16 cellular contexts compared by ENCODE assay signal in the genomic region with DNA sequence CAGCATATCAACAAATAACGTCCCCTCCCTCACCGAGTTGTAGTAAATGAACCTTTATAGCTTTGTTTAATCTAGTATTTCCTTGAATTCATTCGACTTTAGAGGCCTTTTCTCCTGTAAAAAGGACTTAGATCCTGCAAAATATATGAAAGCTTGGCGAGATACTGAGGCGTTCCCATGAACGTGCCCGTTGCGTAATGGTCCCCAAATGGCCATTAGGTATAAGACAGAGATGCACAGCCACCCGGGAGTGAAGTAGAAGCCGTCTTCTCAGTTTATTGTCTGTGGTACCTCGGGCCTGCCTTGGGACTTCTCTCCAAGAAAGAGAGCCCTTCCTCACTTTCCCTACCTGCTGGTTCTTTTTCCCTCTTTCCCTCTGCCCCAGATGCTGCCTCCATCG.
DNase-seq lines count a peak whose midpoint lies in the region; ATAC-seq and TF ChIP-seq lines count a peak whose summit lies in the region.
"Had no signal": no experiment of that assay in that cellular context is flagged by ENCODE, and none has a peak within 500 bp of the region (broad histone marks: within the 10 kb centered on the region; RNA-seq: fewer than 3 reads in every experiment).

No MANE protein-coding gene starts in this region.

- intact Hi-C loops in natural killer cell (cut with micrococcal nuclease) = no loop called here

- no peak overlapping the region for H3K4me3 ChIP-seq in brain microvascular endothelial cell (ENCODE audit: low read depth, low read length)

- H3K4me1 Mint-ChIP-seq in activated naive CD8-positive, alpha-beta T cell (ENCODE audit: low read depth) = peaks cover 11% of the 10 kb centered on the region
- peaks cover 2% of the 10 kb centered on the region for H3K4me1 Mint-ChIP-seq in activated naive CD8-positive, alpha-beta T cell treated with anti-CD3 and anti-CD28 coated beads for 36 hours
- H3K4me1 Mint-ChIP-seq in central memory CD8-positive, alpha-beta T cell = peaks cover 5% of the 10 kb centered on the region
- peaks cover 0 to 4% of the 10 kb centered on the region in 2 donors for H3K4me1 Mint-ChIP-seq in natural killer cell
- peaks cover 10% of the 10 kb centered on the region for H3K4me1 Mint-ChIP-seq in type B pancreatic cell (ENCODE audit: unreplicated experiment)
- H3K4me1 Mint-ChIP-seq in activated CD4-positive, alpha-beta T cell treated with anti-CD3 and anti-CD28 coated beads, Interleukin-2, amount 10 ng/mL, durations not matched to agents 7 days and 5 days = peaks cover 2% of the 10 kb centered on the region

- H3K36me3 Mint-ChIP-seq in activated naive CD8-positive, alpha-beta T cell = no peaks in the 10 kb centered on the region
- H3K36me3 Mint-ChIP-seq in activated naive CD8-positive, alpha-beta T cell treated with anti-CD3 and anti-CD28 coated beads for 36 hours = no peaks in the 10 kb centered on the region
- no peaks in the 10 kb centered on the region for H3K36me3 Mint-ChIP-seq in central memory CD8-positive, alpha-beta T cell (ENCODE audit: insufficient read depth)
- H3K36me3 Mint-ChIP-seq in natural killer cell (no peaks in the 10 kb centered on the region), type B pancreatic cell (no peaks in the 10 kb centered on the region)
- no peaks in the 10 kb centered on the region for H3K36me3 Mint-ChIP-seq in activated CD4-positive, alpha-beta T cell treated with anti-CD3 and anti-CD28 coated beads, Interleukin-2, amount 10 ng/mL, durations not matched to agents 7 days and 5 days (ENCODE audit: low read depth)

- H3K9me3 Mint-ChIP-seq in activated naive CD8-positive, alpha-beta T cell (ENCODE audit: low read depth) = no peaks in the 10 kb centered on the region
- H3K9me3 Mint-ChIP-seq in activated naive CD8-positive, alpha-beta T cell treated with anti-CD3 and anti-CD28 coated beads for 36 hours = no peaks in the 10 kb centered on the region
- no peaks in the 10 kb centered on the region for H3K9me3 Mint-ChIP-seq in central memory CD8-positive, alpha-beta T cell
- no peaks in the 10 kb centered on the region for H3K9me3 Mint-ChIP-seq in natural killer cell
- H3K9me3 Mint-ChIP-seq in type B pancreatic cell = no peaks in the 10 kb centered on the region
- H3K9me3 Mint-ChIP-seq in activated CD4-positive, alpha-beta T cell treated with anti-CD3 and anti-CD28 coated beads, Interleukin-2, amount 10 ng/mL, durations not matched to agents 7 days and 5 days = no peaks in the 10 kb centered on the region

- POLR2A ChIA-PET in activated CD4-positive, alpha-beta T cell treated with anti-CD3 and anti-CD28 coated beads, Interleukin-2, amount 10 ng/mL, durations not matched to agents 7 days and 5 days (lab: Charles Lee) = no interaction called here

- H3K4me3 Mint-ChIP-seq in activated naive CD8-positive, alpha-beta T cell = peak overlapping the region; percentile 78
- no peak overlapping the region for H3K4me3 Mint-ChIP-seq in activated naive CD8-positive, alpha-beta T cell treated with anti-CD3 and anti-CD28 coated beads for 36 hours
- peak overlapping the region; percentile 40 for H3K4me3 Mint-ChIP-seq in central memory CD8-positive, alpha-beta T cell
- peak overlapping the region; percentile 66 for H3K4me3 Mint-ChIP-seq in natural killer cell
- peak overlapping the region; percentile 81 for H3K4me3 Mint-ChIP-seq in type B pancreatic cell
- no peak overlapping the region for H3K4me3 Mint-ChIP-seq in activated CD4-positive, alpha-beta T cell treated with anti-CD3 and anti-CD28 coated beads, Interleukin-2, amount 10 ng/mL, durations not matched to agents 7 days and 5 days

- H3K36me3 ChIP-seq in brain microvascular endothelial cell (replicated peaks) = no peaks in the 10 kb centered on the region
- H3K36me3 ChIP-seq: gastrocnemius medialis, left lung had no signal

- TF ChIP-seq CTCF in natural killer cell (IDR thresholded peaks at IDR 0.05) (no peak), type B pancreatic cell (conservative IDR thresholded peaks at IDR 0.05) (no peak), brain microvascular endothelial cell (IDR thresholded peaks at IDR 0.05; ENCODE audit: low read depth, low read length, missing control alignments) (no peak)

- in situ Hi-C loops in brain microvascular endothelial cell (cut with HindIII; ENCODE audit: low pct_ligation_motif_present, low sequenced_read_pairs) = no loop called here

- peaks cover 37% of the 10 kb centered on the region for H3K27me3 Mint-ChIP-seq in activated naive CD8-positive, alpha-beta T cell
- peaks cover 56% of the 10 kb centered on the region for H3K27me3 Mint-ChIP-seq in activated naive CD8-positive, alpha-beta T cell treated with anti-CD3 and anti-CD28 coated beads for 36 hours
- peaks cover 78% of the 10 kb centered on the region for H3K27me3 Mint-ChIP-seq in central memory CD8-positive, alpha-beta T cell
- H3K27me3 Mint-ChIP-seq in natural killer cell (ENCODE audit: low read depth in 2 of 2) = peaks cover 35 to 41% of the 10 kb centered on the region in 2 donors
- peaks cover 67% of the 10 kb centered on the region for H3K27me3 Mint-ChIP-seq in type B pancreatic cell
- H3K27me3 Mint-ChIP-seq in activated CD4-positive, alpha-beta T cell treated with anti-CD3 and anti-CD28 coated beads, Interleukin-2, amount 10 ng/mL, durations not matched to agents 7 days and 5 days = peaks cover 39% of the 10 kb centered on the region

- ATAC-seq in central memory CD8-positive, alpha-beta T cell (replicated peaks; ENCODE audit: extremely low read depth, poor library complexity, severe bottlenecking) = no peak
- ATAC-seq in natural killer cell (no peak), HG02870 (IDR thresholded peaks at IDR 0.05; ENCODE audit: unreplicated experiment) (no peak)
- ATAC-seq: gastrocnemius medialis had no signal

- no peak for DNase-seq in activated naive CD8-positive, alpha-beta T cell treated with anti-CD3 and anti-CD28 coated beads for 36 hours
- no peak for DNase-seq in central memory CD8-positive, alpha-beta T cell (ENCODE audit: low spot score in 2 of 2)
- DNase-seq in natural killer cell (no peak), type B pancreatic cell (ENCODE audit: extremely low spot score, unreplicated experiment) (no peak), brain microvascular endothelial cell (no peak)
- DNase-seq in activated CD4-positive, alpha-beta T cell treated with anti-CD3 and anti-CD28 coated beads, Interleukin-2, amount 10 ng/mL, durations not matched to agents 7 days and 5 days = no peak
- DNase-seq: cortex of kidney; gastrocnemius medialis; NCI-H1694 treated with DMSO at 0.1 percent for 48 hours; NCI-H446 treated with DMSO at 0.1 percent for 48 hours; NK-92 treated with Interleukin-12 subunit alpha and Interleukin-12 subunit beta, amount 100 ng/mL, for 24 hours; RPMI8226 had no signal

- peaks cover 20% of the 10 kb centered on the region for H3K27me3 ChIP-seq in brain microvascular endothelial cell (replicated peaks)

- CTCF ChIA-PET in activated CD4-positive, alpha-beta T cell treated with anti-CD3 and anti-CD28 coated beads, Interleukin-2, amount 10 ng/mL, durations not matched to agents 7 days and 5 days (lab: Charles Lee) = no interaction called here

- H3K27ac ChIP-seq in brain microvascular endothelial cell = no peak overlapping the region
- H3K27ac ChIP-seq: epithelial cell of prostate, gastrocnemius medialis, left lung had no signal

- H3K27ac Mint-ChIP-seq in activated naive CD8-positive, alpha-beta T cell = no peak overlapping the region
- no peak overlapping the region for H3K27ac Mint-ChIP-seq in activated naive CD8-positive, alpha-beta T cell treated with anti-CD3 and anti-CD28 coated beads for 36 hours
- no peak overlapping the region for H3K27ac Mint-ChIP-seq in central memory CD8-positive, alpha-beta T cell (ENCODE audit: low read depth)
- no peak overlapping the region for H3K27ac Mint-ChIP-seq in natural killer cell
- peak overlapping the region; percentile 1 for H3K27ac Mint-ChIP-seq in type B pancreatic cell
- H3K27ac Mint-ChIP-seq in activated CD4-positive, alpha-beta T cell treated with anti-CD3 and anti-CD28 coated beads, Interleukin-2, amount 10 ng/mL, durations not matched to agents 7 days and 5 days = no peak overlapping the region

Comparison
In these comparisons a context has a peak if more than half of its experiments do, and no peak if none do; other contexts are left out.
1. H3K4me3 Mint-ChIP-seq: peak in activated naive CD8-positive, alpha-beta T cell (single experiment), central memory CD8-positive, alpha-beta T cell (single experiment), natural killer cell (single experiment) and type B pancreatic cell (single experiment); none in activated naive CD8-positive, alpha-beta T cell treated with anti-CD3 and anti-CD28 coated beads for 36 hours (single experiment) and activated CD4-positive, alpha-beta T cell treated with anti-CD3 and anti-CD28 coated beads, Interleukin-2, amount 10 ng/mL, durations not matched to agents 7 days and 5 days (single experiment).